Comparison of ENCODE assay signal across 1 cellular context in the genomic region with DNA sequence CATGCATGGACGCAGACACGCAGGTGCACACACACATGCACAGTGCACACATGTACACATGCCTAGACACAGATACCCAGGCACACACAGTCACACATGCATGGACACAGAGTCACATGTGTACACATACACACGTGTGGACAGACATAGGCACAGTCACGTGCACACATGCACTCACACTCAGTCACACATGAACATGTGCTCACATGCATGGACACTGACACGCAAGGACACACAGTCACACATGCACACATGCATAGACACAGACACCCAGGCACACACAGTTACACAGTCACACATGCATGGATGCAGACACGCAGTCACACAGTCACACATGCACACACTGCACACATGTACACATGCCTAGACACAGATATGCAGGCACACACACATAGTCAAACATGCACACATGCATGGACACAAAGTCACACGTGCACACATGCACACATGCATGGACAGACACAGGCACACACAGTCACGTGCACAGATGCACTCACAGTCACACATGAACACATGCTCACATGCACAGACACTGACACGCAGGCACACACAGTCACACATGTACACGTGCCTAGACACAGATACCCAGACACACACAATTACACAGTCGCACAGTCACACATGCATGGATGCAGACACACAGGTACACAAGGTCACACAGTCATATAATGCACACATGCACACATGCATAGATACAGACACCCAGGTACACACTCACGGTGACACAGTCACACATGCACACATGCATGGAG.
TF ChIP-seq lines count a peak whose summit lies in the region.

No MANE protein-coding gene starts in this region.

TF ChIP-seq in endothelial cell of umbilical vein, 7 proteins besides CTCF, POLR2A, EP300 and RAD21:
- TF ChIP-seq MYC (IDR thresholded peaks at IDR 0.05; ENCODE audit: low read depth, low read length): no peak
- TF ChIP-seq, protein P1, sequence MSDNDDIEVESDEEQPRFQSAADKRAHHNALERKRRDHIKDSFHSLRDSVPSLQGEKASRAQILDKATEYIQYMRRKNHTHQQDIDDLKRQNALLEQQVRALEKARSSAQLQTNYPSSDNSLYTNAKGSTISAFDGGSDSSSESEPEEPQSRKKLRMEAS (IDR thresholded peaks at IDR 0.05; ENCODE audit: insufficient read depth, insufficient read length): peak; percentile 54
- no peak for TF ChIP-seq JUN (IDR thresholded peaks at IDR 0.05; ENCODE audit: borderline replicate concordance, insufficient read depth, insufficient read length, low read depth)
- TF ChIP-seq EZH2 (IDR thresholded peaks at IDR 0.05; ENCODE audit: borderline replicate concordance, low read depth, low read length, severe bottlenecking): no peak
- no peak for TF ChIP-seq GATA2 (IDR thresholded peaks at IDR 0.05; ENCODE audit: insufficient read depth, insufficient read length, low read depth, low read length)
- TF ChIP-seq POLR2AphosphoS5 (IDR thresholded peaks at IDR 0.05; ENCODE audit: insufficient read depth, low read depth, low read length): no peak
